ENCODE assay signal across 8 cellular contexts in genomic region chr3:58025824-58026579, GRCh38. TPM values are rescaled to one million over a fixed set of nuclear protein-coding genes. Genes with fewer than 3 reads are reported as not detected.
A peak's percentile ranks its signal among the peaks of the same experiment; 100 is the strongest.
DNase-seq lines count a peak whose midpoint lies in the region; TF ChIP-seq lines count a peak whose summit lies in the region.

No MANE protein-coding gene starts in this region.

- H4K20me1 ChIP-seq in neural progenitor cell (ENCODE audit: low read depth), result peaks cover 40% of the 10 kb centered on the region

- H3K9ac ChIP-seq in liver (ENCODE audit: low read depth in 1 of 2, low read length in 2 of 2) (peak overlapping the region in 1 of 2 donors; percentile 26), neural progenitor cell (no peak overlapping the region)

- no peaks in the 10 kb centered on the region for H3K27me3 Mint-ChIP-seq in neural progenitor cell (ENCODE audit: insufficient read depth, low read depth)

- no peak overlapping the region for H3K27ac Mint-ChIP-seq in neural progenitor cell

- H3K4me1 Mint-ChIP-seq in neural progenitor cell, result peaks cover 14% of the 10 kb centered on the region

- no peaks in the 10 kb centered on the region for H3K9me3 Mint-ChIP-seq in neural progenitor cell

- H3K27me3 ChIP-seq in liver (ENCODE audit: control insufficient read depth in 4 of 4, insufficient read depth in 4 of 4, low read length in 3 of 4), result no peaks in the 10 kb centered on the region
- H3K27me3 ChIP-seq in neural progenitor cell, result no peaks in the 10 kb centered on the region

- H3F3A ChIP-seq in neural progenitor cell (ENCODE audit: low read depth), result peaks cover 12% of the 10 kb centered on the region

- H3K4me3 ChIP-seq in liver (ENCODE audit: low read depth in 1 of 3, low read length in 3 of 3) (no peak overlapping the region), neural progenitor cell (no peak overlapping the region)

- H3K4me1 ChIP-seq in liver (ENCODE audit: control insufficient read depth in 4 of 4, insufficient read depth in 4 of 4, low read length in 3 of 4) (peaks cover 17 to 48% (median 37%) of the 10 kb centered on the region in 4 donors), neural progenitor cell (peaks cover 17% of the 10 kb centered on the region)

- H3K4me2 ChIP-seq in neural progenitor cell, result no peak overlapping the region

- H3K79me2 ChIP-seq in neural progenitor cell (ENCODE audit: low read depth), result peaks cover 84% of the 10 kb centered on the region

- peak; percentile 81 for DNase-seq in NCI-H1105 treated with DMSO at 0.1 percent for 48 hours (lab: John Stamatoyannopoulos, UW)
- peak; percentile 81 for DNase-seq in amniotic epithelial cell (ENCODE audit: low read depth)
- no peak for DNase-seq in stimulated activated CD8-positive, alpha-beta memory T cell treated with anti-CD3 and anti-CD28 coated beads, Interleukin-4, amount 100 ng/mL, for 48 hours
- DNase-seq in activated T-cell treated with anti-CD3 and anti-CD28 coated beads, Interleukin-2, amount 50 U/mL, for 1 hour, result no peak
- DNase-seq in neural progenitor cell (ENCODE audit: low spot score), result no peak
- DNase-seq in hippocampal formation (lab: John Stamatoyannopoulos, UW), result no peak

- TF ChIP-seq CTCF in C4-2B (conservative IDR thresholded peaks at IDR 0.05) (no peak), liver (IDR thresholded peaks at IDR 0.05; ENCODE audit: low read depth, low read length, missing input control) (no peak), neural progenitor cell (IDR thresholded peaks at IDR 0.05) (no peak)

- no peak for TF ChIP-seq RAD21 in liver (IDR thresholded peaks at IDR 0.05)

- H3K9me3 ChIP-seq in liver (ENCODE audit: control insufficient read depth in 4 of 4, low read length in 3 of 4) (no peaks in the 10 kb centered on the region), neural progenitor cell (ENCODE audit: low read depth) (no peaks in the 10 kb centered on the region)

- H3K36me3 Mint-ChIP-seq in neural progenitor cell, result no peaks in the 10 kb centered on the region

- no peaks in the 10 kb centered on the region for H3K36me3 ChIP-seq in liver (ENCODE audit: control insufficient read depth in 4 of 4, insufficient read depth in 3 of 4, low read depth in 1 of 4, low read length in 3 of 4)
- no peaks in the 10 kb centered on the region for H3K36me3 ChIP-seq in neural progenitor cell

- no peak overlapping the region for H3K4me3 Mint-ChIP-seq in neural progenitor cell

- WGBS in liver, result 29% methylated on average over 12 of the region's 12 CpGs

- H2AFZ ChIP-seq in neural progenitor cell (replicated peaks), result no peak overlapping the region

- peak overlapping the region; percentile 96 for H3K27ac ChIP-seq in C4-2B
- H3K27ac ChIP-seq in liver (ENCODE audit: low read depth in 1 of 2, low read length in 2 of 2), result peak overlapping the region; percentile 36 to 52
- H3K27ac ChIP-seq in neural progenitor cell, result no peak overlapping the region

TF ChIP-seq in liver, 16 proteins besides CTCF, POLR2A, EP300 and RAD21:
- no peak for TF ChIP-seq JUND (IDR thresholded peaks at IDR 0.05)
- peak; percentile 17 to 44 for TF ChIP-seq RXRA (IDR thresholded peaks at IDR 0.05)
- TF ChIP-seq YY1 (IDR thresholded peaks at IDR 0.05), result no peak
- no peak for TF ChIP-seq FOXA2 (IDR thresholded peaks at IDR 0.05)
- peak; percentile 30 for TF ChIP-seq NR2F2 (IDR thresholded peaks at IDR 0.05)
- TF ChIP-seq HNF4G (IDR thresholded peaks at IDR 0.05), result no peak
- no peak for TF ChIP-seq REST (IDR thresholded peaks at IDR 0.05)
- no peak for TF ChIP-seq SP1 (IDR thresholded peaks at IDR 0.05)
- TF ChIP-seq HNF4A (conservative IDR thresholded peaks at IDR 0.05), result peak; percentile 29 to 33
TF ChIP-seq in liver: peak in this region for 3.

RNA-seq across cellular contexts. Expression of gene FLNB, which starts 17.8 kb away (rescaled TPM):
- total RNA-seq in liver (100 to 1,000 TPM in 1 of 2 donors, 10 to 100 TPM in 1; 53.8 to 124 TPM), neural progenitor cell (ENCODE audit: low replicate concordance) (32.0 and 54.9 TPM in 2 replicates)
- polyA plus RNA-seq in liver, result 10 to 100 TPM; 22.9 to 34.7 TPM

Comparison
In these comparisons a context has a peak if more than half of its experiments do, and no peak if none do; other contexts are left out.
1. DNase-seq: peak in NCI-H1105 treated with DMSO at 0.1 percent for 48 hours (single experiment) and amniotic epithelial cell (single experiment); none in stimulated activated CD8-positive, alpha-beta memory T cell treated with anti-CD3 and anti-CD28 coated beads, Interleukin-4, amount 100 ng/mL, for 48 hours (single experiment), activated T-cell treated with anti-CD3 and anti-CD28 coated beads, Interleukin-2, amount 50 U/mL, for 1 hour (single experiment), neural progenitor cell (single experiment) and hippocampal formation (0 of 2).